Comparison of ENCODE assay signal across 11 cellular contexts in the genomic region with DNA sequence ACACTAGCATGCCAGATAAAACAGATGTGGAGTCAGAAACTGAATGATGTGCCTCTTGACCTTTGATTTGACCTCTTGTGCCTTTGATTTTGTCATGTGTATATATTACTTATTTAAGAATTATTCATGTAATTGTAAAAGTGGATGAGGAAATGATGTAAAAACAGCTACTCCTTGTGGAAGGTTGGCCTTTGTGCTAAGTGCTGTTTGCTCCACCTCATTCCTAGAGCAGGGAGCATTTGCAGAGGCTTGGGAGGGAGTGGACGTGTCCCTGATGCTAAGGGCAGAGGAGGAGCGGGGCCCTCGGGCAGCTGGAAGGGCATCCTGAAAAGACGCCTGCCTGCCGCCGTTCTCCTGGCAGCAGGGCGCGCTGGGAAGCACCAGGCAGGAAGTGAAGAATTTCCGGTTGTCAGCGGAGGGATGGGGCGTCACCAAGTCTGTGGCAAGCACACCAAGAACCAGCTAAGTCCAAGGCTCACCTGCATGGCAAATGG.
DNase-seq lines count a peak whose midpoint lies in the region; ATAC-seq and TF ChIP-seq lines count a peak whose summit lies in the region.
"Had no signal": no experiment of that assay in that cellular context is flagged by ENCODE, and none has a peak within 500 bp of the region (broad histone marks: within the 10 kb centered on the region; RNA-seq: fewer than 3 reads in every experiment).

No MANE protein-coding gene starts in this region.

- H3K27ac ChIP-seq in upper lobe of left lung = peak overlapping the region; percentile 50 to 80 (median 65)
- H3K27ac ChIP-seq: C4-2B, colonic mucosa had no signal

- peaks cover 12 to 28% (median 20%) of the 10 kb centered on the region in 4 donors for H3K4me1 ChIP-seq in upper lobe of left lung
- H3K4me1 ChIP-seq: colonic mucosa had no signal

- peaks cover 12% of the 10 kb centered on the region for H3K27me3 Mint-ChIP-seq in activated naive CD4-positive, alpha-beta T cell treated with anti-CD3 and anti-CD28 coated beads, Interleukin-2, amount 10 ng/mL, durations not matched to agents 7 days and 5 days

- no peak overlapping the region for H3K4me3 ChIP-seq in upper lobe of left lung
- H3K4me3 ChIP-seq: colonic mucosa had no signal

- peak in 2 of 4 donors; percentile 14 to 46 for TF ChIP-seq EP300 in upper lobe of left lung (IDR thresholded peaks at IDR 0.05)

- H3K9me3 ChIP-seq in upper lobe of left lung = no peaks in the 10 kb centered on the region
- H3K9me3 ChIP-seq: colonic mucosa had no signal

- CTCF ChIA-PET in activated naive CD4-positive, alpha-beta T cell treated with anti-CD3 and anti-CD28 coated beads, Interleukin-2, amount 10 ng/mL, durations not matched to agents 7 days and 5 days (lab: Charles Lee) = interaction anchor here (1.7 kb wide), 1 partner anchor 156 kb away, joined by 6 read pairs; no protein-coding TSS in a partner anchor
- CTCF ChIA-PET in GM10248 (lab: Yijun Ruan, JAX) = interaction anchor here (1.3 kb wide), 1 partner anchor 14 kb away, joined by 4 read pairs; no protein-coding TSS in a partner anchor

- TF ChIP-seq CTCF in upper lobe of left lung (IDR thresholded peaks at IDR 0.05) (peak in 1 of 6 experiments; percentile 14), GM10248 (IDR thresholded peaks at IDR 0.05; ENCODE audit: control extremely low read depth, extremely low read depth, low read depth, missing control alignments) (no peak)

- H3K4me3 Mint-ChIP-seq in activated naive CD4-positive, alpha-beta T cell treated with anti-CD3 and anti-CD28 coated beads, Interleukin-2, amount 10 ng/mL, durations not matched to agents 7 days and 5 days = peak overlapping the region; percentile 43

- no peak for ATAC-seq in upper lobe of left lung (ENCODE audit: low FRiP score in 2 of 2)
- no peak for ATAC-seq in HG03565 (IDR thresholded peaks at IDR 0.05; ENCODE audit: unreplicated experiment)

- no peaks in the 10 kb centered on the region for H3K27me3 ChIP-seq in upper lobe of left lung
- H3K27me3 ChIP-seq: colonic mucosa had no signal

- peaks cover 29% of the 10 kb centered on the region for H3K4me1 Mint-ChIP-seq in activated naive CD4-positive, alpha-beta T cell treated with anti-CD3 and anti-CD28 coated beads, Interleukin-2, amount 10 ng/mL, durations not matched to agents 7 days and 5 days

- H3K27ac Mint-ChIP-seq in activated naive CD4-positive, alpha-beta T cell treated with anti-CD3 and anti-CD28 coated beads, Interleukin-2, amount 10 ng/mL, durations not matched to agents 7 days and 5 days = peak overlapping the region; percentile 69

- POLR2A ChIA-PET in GM10248 (lab: Yijun Ruan, JAX) = no interaction called here

- TF ChIP-seq POLR2A in upper lobe of left lung (IDR thresholded peaks at IDR 0.05) = no peak

- H3K36me3 Mint-ChIP-seq in activated naive CD4-positive, alpha-beta T cell treated with anti-CD3 and anti-CD28 coated beads, Interleukin-2, amount 10 ng/mL, durations not matched to agents 7 days and 5 days = no peaks in the 10 kb centered on the region

- no peaks in the 10 kb centered on the region for H3K36me3 ChIP-seq in upper lobe of left lung
- H3K36me3 ChIP-seq: colonic mucosa had no signal

- DNase-seq in activated CD4-positive, alpha-beta T cell treated with anti-CD3 and anti-CD28 coated beads for 24 hours (ENCODE audit: low read depth in 2 of 2) = peak; percentile 6 to 26
- no peak for DNase-seq in activated CD4-positive, alpha-beta T cell treated with anti-CD3 and anti-CD28 coated beads for 1 hour
- peak; percentile 62 for DNase-seq in activated naive CD4-positive, alpha-beta T cell treated with anti-CD3 and anti-CD28 coated beads, Interleukin-2, amount 10 ng/mL, durations not matched to agents 7 days and 5 days
- peak; percentile 19 for DNase-seq in left kidney (ENCODE audit: low read depth, low spot score)
- DNase-seq in upper lobe of left lung = peak in 1 of 2 donors; percentile 36
- DNase-seq in effector CD4-positive, alpha-beta T cell = no peak
- no peak for DNase-seq in GM10248 (ENCODE audit: extremely low spot score)
- DNase-seq: colonic mucosa, KG1 had no signal

- 20 to 46% methylated on average over 7 to 11 of the region's 11 CpGs for WGBS in upper lobe of left lung, 2 donors

- no peaks in the 10 kb centered on the region for H3K9me3 Mint-ChIP-seq in activated naive CD4-positive, alpha-beta T cell treated with anti-CD3 and anti-CD28 coated beads, Interleukin-2, amount 10 ng/mL, durations not matched to agents 7 days and 5 days

Comparison
In these comparisons a context has a peak if more than half of its experiments do, and no peak if none do; other contexts are left out.
1. DNase-seq: peak in activated CD4-positive, alpha-beta T cell treated with anti-CD3 and anti-CD28 coated beads for 24 hours (2 of 2), activated naive CD4-positive, alpha-beta T cell treated with anti-CD3 and anti-CD28 coated beads, Interleukin-2, amount 10 ng/mL, durations not matched to agents 7 days and 5 days (single experiment) and left kidney (single experiment); none in activated CD4-positive, alpha-beta T cell treated with anti-CD3 and anti-CD28 coated beads for 1 hour (single experiment), effector CD4-positive, alpha-beta T cell (single experiment) and GM10248 (single experiment).